In genomic region chr7:114789942-114790341, GRCh38 we compare ENCODE assay signal across 12 cellular contexts.
DNase-seq lines count a peak whose midpoint lies in the region; ATAC-seq and TF ChIP-seq lines count a peak whose summit lies in the region.
"Had no signal": no experiment of that assay in that cellular context is flagged by ENCODE, and none has a peak within 500 bp of the region (broad histone marks: within the 10 kb centered on the region; RNA-seq: fewer than 3 reads in every experiment).

No MANE protein-coding gene starts in this region.

- DNase-seq in EL = peak; percentile 86
- peak; percentile 67 for DNase-seq in MG63
- DNase-seq in cardiac fibroblast (ENCODE audit: low read depth in 2 of 2) = peak; percentile 70 to 90
- DNase-seq in non-pigmented ciliary epithelial cell (ENCODE audit: low read depth) = peak; percentile 68
- no peak for DNase-seq in NCI-H1436 (lab: John Stamatoyannopoulos, UW)
- DNase-seq in NCI-H1417 treated with DMSO at 0.1 percent for 48 hours (lab: John Stamatoyannopoulos, UW) = no peak
- DNase-seq: activated CD4-positive, alpha-beta T cell treated with anti-CD3 and anti-CD28 coated beads, Interleukin-2, amount 50 U/mL, for 48 hours; DND-41; NCI-H1105; stimulated activated naive B cell treated with anti-CD40 and anti-IgM and Interleukin-4, amounts not matched to agents 10 μg/mL and 1 μg/mL and 100 μg/mL, for 72 hours had no signal

- TF ChIP-seq CTCF in cardiac fibroblast (IDR thresholded peaks at IDR 0.05; ENCODE audit: low read depth, low read length) = no peak

- no peaks in the 10 kb centered on the region for H3K9me3 ChIP-seq in MG63

- H3K4me3 ChIP-seq in MG63 = no peak overlapping the region
- no peak overlapping the region for H3K4me3 ChIP-seq in cardiac fibroblast (replicated peaks in 1 of 2; ENCODE audit: low read depth in 2 of 2, low read length in 2 of 2)

- H3K27me3 ChIP-seq in MG63 = no peaks in the 10 kb centered on the region

- no peaks in the 10 kb centered on the region for H3K36me3 ChIP-seq in MG63

- ATAC-seq in HG03439 (IDR thresholded peaks at IDR 0.05; ENCODE audit: unreplicated experiment) = no peak
- ATAC-seq in HG03108 (IDR thresholded peaks at IDR 0.05; ENCODE audit: unreplicated experiment) = no peak
- ATAC-seq: stimulated activated naive B cell treated with anti-CD40 and anti-IgM and Interleukin-4, amounts not matched to agents 10 μg/mL and 1 μg/mL and 100 μg/mL, for 72 hours had no signal

Comparison
In these comparisons a context has a peak if more than half of its experiments do, and no peak if none do; other contexts are left out.
1. DNase-seq: peak in EL (single experiment), MG63 (single experiment), cardiac fibroblast (2 of 2) and non-pigmented ciliary epithelial cell (single experiment); none in NCI-H1436 (single experiment) and NCI-H1417 treated with DMSO at 0.1 percent for 48 hours (single experiment).